ENCODE assay signal across 15 cellular contexts in genomic region chr19:56660381-56661105, GRCh38. TPM values are rescaled to one million over a fixed set of nuclear protein-coding genes. Genes with fewer than 3 reads are reported as not detected.
DNase-seq lines count a peak whose midpoint lies in the region; ATAC-seq, FAIRE-seq and TF ChIP-seq lines count a peak whose summit lies in the region.
"Had no signal": no experiment of that assay in that cellular context is flagged by ENCODE, and none has a peak within 500 bp of the region (broad histone marks: within the 10 kb centered on the region; RNA-seq: fewer than 3 reads in every experiment).

No MANE protein-coding gene starts in this region.

- WGBS in gastroesophageal sphincter (ENCODE audit: low coverage in 1 of 2), 2 donors = 22 to 42% methylated on average over 5 to 7 of the region's 32 CpGs
- WGBS in pancreas, 2 donors = 7 to 11% methylated on average over 32 of the region's 32 CpGs

- no peak for TF ChIP-seq POLR2A in gastroesophageal sphincter (IDR thresholded peaks at IDR 0.05)

- TF ChIP-seq CTCF in gastroesophageal sphincter (IDR thresholded peaks at IDR 0.05) (peak in 3 of 4 experiments; percentile 14 to 58 (median 25)), pancreas (IDR thresholded peaks at IDR 0.05) (no peak)

- DNase-seq in DMS 273 (lab: John Stamatoyannopoulos, UW; ENCODE audit: unreplicated experiment) (peak; percentile 20), DMS 273 treated with DMSO at 0.1 percent for 48 hours (lab: John Stamatoyannopoulos, UW) (no peak), NCI-H1092 (lab: John Stamatoyannopoulos, UW) (peak; percentile 23), pancreas (peak in 4 of 6 donors; percentile 15 to 70 (median 41)), midbrain (lab: John Stamatoyannopoulos, UW) (no peak)
- DNase-seq: 8988T; activated CD8-positive, alpha-beta memory T cell treated with anti-CD3 and anti-CD28 coated beads, Interleukin-2, amount 10 ng/mL, durations not matched to agents 7 days and 5 days; effector memory CD4-positive, alpha-beta T cell; NCI-H510A treated with DMSO at 0.1 percent for 48 hours; T-cell had no signal

- no peak for TF ChIP-seq EP300 in gastroesophageal sphincter (IDR thresholded peaks at IDR 0.05)

- no peak for FAIRE-seq in pancreas (lab: Jason Lieb, UNC)

- H3K9me3 ChIP-seq in gastroesophageal sphincter = peaks cover 0 to 21% (median 0%) of the 10 kb centered on the region in 3 donors
- no peaks in the 10 kb centered on the region for H3K9me3 ChIP-seq in pancreas

- intact Hi-C loops in pancreas (cut with DNase I) = no loop called here

- ATAC-seq in gastroesophageal sphincter (no peak), pancreas (peak; percentile 40 to 79 (median 55)), HG02642 (IDR thresholded peaks at IDR 0.05; ENCODE audit: poor library complexity, unreplicated experiment) (no peak), HG03108 (IDR thresholded peaks at IDR 0.05; ENCODE audit: unreplicated experiment) (no peak)
- ATAC-seq: activated CD8-positive, alpha-beta memory T cell treated with anti-CD3 and anti-CD28 coated beads, Interleukin-2, amount 10 ng/mL, durations not matched to agents 7 days and 5 days; T-cell had no signal

- H3K36me3 ChIP-seq in gastroesophageal sphincter = peaks cover 0 to 35% of the 10 kb centered on the region in 2 donors
- H3K36me3 ChIP-seq in pancreas = no peaks in the 10 kb centered on the region

- H3K4me3 ChIP-seq in gastroesophageal sphincter (peak overlapping the region in 1 of 2 donors; percentile 34), pancreas (no peak overlapping the region)
- H3K4me3 ChIP-seq: skin epidermis had no signal

- no peak overlapping the region for H3K27ac ChIP-seq in gastroesophageal sphincter
- no peak overlapping the region for H3K27ac ChIP-seq in pancreas
- H3K27ac ChIP-seq: skin epidermis had no signal

- no peaks in the 10 kb centered on the region for H3K27me3 ChIP-seq in gastroesophageal sphincter
- H3K27me3 ChIP-seq in pancreas = no peaks in the 10 kb centered on the region

- peaks cover 0 to 9% (median 0%) of the 10 kb centered on the region in 3 donors for H3K4me1 ChIP-seq in gastroesophageal sphincter
- no peaks in the 10 kb centered on the region for H3K4me1 ChIP-seq in pancreas

RNA-seq across cellular contexts. Expression of gene ZNF835, which starts 11.0 kb away (rescaled TPM):
- total RNA-seq in gastroesophageal sphincter (10 to 100 TPM in 1 of 4 donors, 1 to 10 TPM in 3; 4.8 to 11.4 (median 6.1) TPM), pancreas (1 to 10 TPM in 3 of 6 donors, under 1 TPM in 3; 0.86 to 4.8 (median 0.98) TPM)
- polyA plus RNA-seq in pancreas = under 1 TPM; 0.34 to 0.73 TPM
- total RNA-seq: LHCN-M2 had no signal

RNA-seq across cellular contexts. Expression of gene SMIM17, which starts 17.6 kb away (rescaled TPM):
- total RNA-seq in gastroesophageal sphincter (1 to 10 TPM in 2 of 4 donors, not detected in 2; 1.1 to 1.4 TPM), pancreas (under 1 TPM in 3 of 6 donors, not detected in 3; 0.17 to 0.24 (median 0.19) TPM)
- under 1 TPM in 1 of 2 donors, not detected in 1; 0.09 TPM for polyA plus RNA-seq in pancreas
- total RNA-seq: activated CD8-positive, alpha-beta memory T cell treated with anti-CD3 and anti-CD28 coated beads, Interleukin-2, amount 10 ng/mL, durations not matched to agents 7 days and 5 days; T-cell had no signal

Comparison
In these comparisons a context has a peak if more than half of its experiments do, and no peak if none do; other contexts are left out.
1. DNase-seq: peak in DMS 273 (single experiment), NCI-H1092 (single experiment) and pancreas (4 of 6); none in DMS 273 treated with DMSO at 0.1 percent for 48 hours (single experiment) and midbrain (single experiment).
2. ATAC-seq: peak in pancreas (4 of 4); none in gastroesophageal sphincter (single experiment), HG02642 (single experiment) and HG03108 (single experiment).
3. CTCF ChIP-seq: peak in gastroesophageal sphincter (3 of 4); none in pancreas (0 of 4).